Comparison of ENCODE assay signal across 9 cellular contexts in genomic region chr11:43942651-43943356, GRCh38. TPM values are rescaled to one million over a fixed set of nuclear protein-coding genes. Genes with fewer than 3 reads are reported as not detected.
A peak's percentile ranks its signal among the peaks of the same experiment; 100 is the strongest.
DNase-seq lines count a peak whose midpoint lies in the region; ATAC-seq and FAIRE-seq lines count a peak whose summit lies in the region.
"Had no signal": no experiment of that assay in that cellular context is flagged by ENCODE, and none has a peak within 500 bp of the region (broad histone marks: within the 10 kb centered on the region; RNA-seq: fewer than 3 reads in every experiment).

No MANE protein-coding gene starts in this region.

- no peaks in the 10 kb centered on the region for H3K36me3 Mint-ChIP-seq in activated naive CD4-positive, alpha-beta T cell treated with anti-CD3 and anti-CD28 coated beads, Interleukin-2, amount 10 ng/mL, durations not matched to agents 7 days and 5 days
- H3K36me3 Mint-ChIP-seq in memory B cell = no peaks in the 10 kb centered on the region

- H3K9ac ChIP-seq in duodenal mucosa (ENCODE audit: low read depth in 1 of 2, low read length in 2 of 2) = peak overlapping the region; percentile 57 to 70

- ATAC-seq in memory B cell (ENCODE audit: low read depth) = no peak
- no peak for ATAC-seq in HG03442 (IDR thresholded peaks at IDR 0.05; ENCODE audit: unreplicated experiment)

- peak; percentile 36 for DNase-seq in activated naive CD4-positive, alpha-beta T cell treated with anti-CD3 and anti-CD28 coated beads, Interleukin-2, amount 10 ng/mL, durations not matched to agents 7 days and 5 days
- no peak for DNase-seq in activated naive CD4-positive, alpha-beta T cell treated with anti-CD3 and anti-CD28 coated beads, Interleukin-2, amount 50 U/mL, for 16 hours
- DNase-seq in SJCRH30 = peak; percentile 58 to 66
- DNase-seq in memory B cell (ENCODE audit: low spot score in 2 of 2) = peak in 1 of 2 donors; percentile 14
- DNase-seq in urothelium cell line (ENCODE audit: low spot score) = peak; percentile 37
- DNase-seq in activated gamma-delta T cell (lab: John Stamatoyannopoulos, UW) = no peak

- CTCF ChIA-PET in activated naive CD4-positive, alpha-beta T cell treated with anti-CD3 and anti-CD28 coated beads, Interleukin-2, amount 10 ng/mL, durations not matched to agents 7 days and 5 days (lab: Charles Lee) = interaction anchor here (0.8 to 1.9 kb wide), 4 partner anchors 10 to 61 kb away, joined by 3 to 9 read pairs (median 4); no protein-coding TSS in a partner anchor

- H3K9me3 Mint-ChIP-seq in activated naive CD4-positive, alpha-beta T cell treated with anti-CD3 and anti-CD28 coated beads, Interleukin-2, amount 10 ng/mL, durations not matched to agents 7 days and 5 days = no peaks in the 10 kb centered on the region
- no peaks in the 10 kb centered on the region for H3K9me3 Mint-ChIP-seq in memory B cell

- no peak for FAIRE-seq in urothelium cell line (lab: Jason Lieb, UNC)
- FAIRE-seq: endometrium had no signal

- peaks cover 87% of the 10 kb centered on the region for H3K27me3 Mint-ChIP-seq in activated naive CD4-positive, alpha-beta T cell treated with anti-CD3 and anti-CD28 coated beads, Interleukin-2, amount 10 ng/mL, durations not matched to agents 7 days and 5 days
- peaks cover 23% of the 10 kb centered on the region for H3K27me3 Mint-ChIP-seq in memory B cell

- H3K27me3 ChIP-seq in SJCRH30 (peaks cover 10% of the 10 kb centered on the region; the same call in 1 of the 2 replicates), duodenal mucosa (ENCODE audit: control insufficient read depth in 1 of 2, insufficient read depth in 2 of 2, low read length in 2 of 2) (peaks cover 29 to 44% of the 10 kb centered on the region in 2 donors)

- H3K4me1 Mint-ChIP-seq in activated naive CD4-positive, alpha-beta T cell treated with anti-CD3 and anti-CD28 coated beads, Interleukin-2, amount 10 ng/mL, durations not matched to agents 7 days and 5 days = peaks cover 19% of the 10 kb centered on the region
- H3K4me1 Mint-ChIP-seq in memory B cell = peaks cover 7% of the 10 kb centered on the region

- H3K9me3 ChIP-seq in SJCRH30 (replicated peaks) = no peaks in the 10 kb centered on the region
- H3K9me3 ChIP-seq in duodenal mucosa (ENCODE audit: control insufficient read depth in 1 of 2, low read length in 2 of 2) = no peaks in the 10 kb centered on the region

- H3K36me3 ChIP-seq in SJCRH30 = no peaks in the 10 kb centered on the region
- no peaks in the 10 kb centered on the region for H3K36me3 ChIP-seq in duodenal mucosa (ENCODE audit: control insufficient read depth in 1 of 2, insufficient read depth in 2 of 2, low read length in 2 of 2)

- H3K4me3 ChIP-seq in SJCRH30 (peak overlapping the region; percentile 67), duodenal mucosa (ENCODE audit: low read depth in 1 of 2, low read length in 2 of 2) (peak overlapping the region; percentile 73 to 76)

- no peaks in the 10 kb centered on the region for H3K4me1 ChIP-seq in SJCRH30
- peaks cover 0 to 13% of the 10 kb centered on the region in 2 donors for H3K4me1 ChIP-seq in duodenal mucosa (ENCODE audit: control insufficient read depth in 1 of 2, insufficient read depth in 2 of 2, low read length in 2 of 2)

- H3K27ac Mint-ChIP-seq in activated naive CD4-positive, alpha-beta T cell treated with anti-CD3 and anti-CD28 coated beads, Interleukin-2, amount 10 ng/mL, durations not matched to agents 7 days and 5 days = no peak overlapping the region
- H3K27ac Mint-ChIP-seq in memory B cell = no peak overlapping the region

- H3K27ac ChIP-seq in SJCRH30 (no peak overlapping the region), duodenal mucosa (ENCODE audit: low read depth, low read length) (peak overlapping the region; percentile 84)

- peak overlapping the region; percentile 71 for H3K4me3 Mint-ChIP-seq in activated naive CD4-positive, alpha-beta T cell treated with anti-CD3 and anti-CD28 coated beads, Interleukin-2, amount 10 ng/mL, durations not matched to agents 7 days and 5 days
- peak overlapping the region; percentile 66 for H3K4me3 Mint-ChIP-seq in memory B cell

RNA-seq across cellular contexts. Expression of gene C11orf96, which starts 0.4 kb away (rescaled TPM):
- total RNA-seq in SJCRH30 (2014; rRNA removed; shearing (Covaris generic)) = 2.1 and 3.4 TPM in 2 replicates

Comparison
In these comparisons a context has a peak if more than half of its experiments do, and no peak if none do; other contexts are left out.
1. DNase-seq: peak in activated naive CD4-positive, alpha-beta T cell treated with anti-CD3 and anti-CD28 coated beads, Interleukin-2, amount 10 ng/mL, durations not matched to agents 7 days and 5 days (single experiment), SJCRH30 (2 of 2) and urothelium cell line (single experiment); none in activated naive CD4-positive, alpha-beta T cell treated with anti-CD3 and anti-CD28 coated beads, Interleukin-2, amount 50 U/mL, for 16 hours (single experiment) and activated gamma-delta T cell (single experiment).